Comparison of ENCODE assay signal across 1 cellular context in genomic region chr19:8396563-8397203, GRCh38.
TF ChIP-seq lines count a peak whose summit lies in the region.

No MANE protein-coding gene starts in this region.

TF ChIP-seq in HepG2, 621 proteins besides CTCF, POLR2A, EP300 and RAD21 (continued from another document and continues in another):
- no peak for TF ChIP-seq ZNF83 (CRISPR knock-in tag; IDR thresholded peaks at IDR 0.05; ENCODE audit: borderline replicate concordance)
- peak; percentile 67 for TF ChIP-seq STAG1 (CRISPR knock-in tag; IDR thresholded peaks at IDR 0.05)
- TF ChIP-seq ZBTB37 (CRISPR knock-in tag; IDR thresholded peaks at IDR 0.05): no peak
- no peak for TF ChIP-seq POGZ (CRISPR knock-in tag; IDR thresholded peaks at IDR 0.05)
- no peak for TF ChIP-seq ZNF513 (CRISPR knock-in tag; conservative IDR thresholded peaks at IDR 0.05)
- no peak for TF ChIP-seq ZNF18 (CRISPR knock-in tag; IDR thresholded peaks at IDR 0.05; ENCODE audit: insufficient replicate concordance)
- TF ChIP-seq ZNF276 (CRISPR knock-in tag; IDR thresholded peaks at IDR 0.05; ENCODE audit: low read depth): no peak
- no peak for TF ChIP-seq CEBPG (CRISPR knock-in tag; IDR thresholded peaks at IDR 0.05)
- TF ChIP-seq ZNF644 (CRISPR knock-in tag; IDR thresholded peaks at IDR 0.05; ENCODE audit: low read depth): no peak
- no peak for TF ChIP-seq GLI4 (CRISPR knock-in tag; IDR thresholded peaks at IDR 0.05; ENCODE audit: borderline replicate concordance)
- TF ChIP-seq MAX (IDR thresholded peaks at IDR 0.05): peak; percentile 27; the same call in 1 of the 2 replicates
- TF ChIP-seq PATZ1 (CRISPR knock-in tag; IDR thresholded peaks at IDR 0.05): peak; percentile 87
- TF ChIP-seq PCBP1 (IDR thresholded peaks at IDR 0.05; ENCODE audit: borderline replicate concordance, low read depth, low read length): peak; percentile 83; the same call in 1 of the 2 replicates
- peak; percentile 13 for TF ChIP-seq YY1 (IDR thresholded peaks at IDR 0.05; ENCODE audit: insufficient read depth, insufficient replicate concordance, low read depth, low read length)
- no peak for TF ChIP-seq ZNF256 (CRISPR knock-in tag; conservative IDR thresholded peaks at IDR 0.05)
- no peak for TF ChIP-seq SNRNP70 (IDR thresholded peaks at IDR 0.05; ENCODE audit: low read depth, low read length)
- no peak for TF ChIP-seq NONO (IDR thresholded peaks at IDR 0.05)
- no peak for TF ChIP-seq NONO (CRISPR knock-in tag; conservative IDR thresholded peaks at IDR 0.05)
- TF ChIP-seq ZNF143 (CRISPR knock-in tag; IDR thresholded peaks at IDR 0.05): no peak
- TF ChIP-seq ZNF746 (CRISPR knock-in tag; IDR thresholded peaks at IDR 0.05): no peak
- TF ChIP-seq ZNF121 (CRISPR knock-in tag; IDR thresholded peaks at IDR 0.05): no peak
- TF ChIP-seq ZHX1 (CRISPR knock-in tag; IDR thresholded peaks at IDR 0.05; ENCODE audit: low read depth): no peak
- no peak for TF ChIP-seq HOXD1 (CRISPR knock-in tag; IDR thresholded peaks at IDR 0.05)
- TF ChIP-seq SMC3 (IDR thresholded peaks at IDR 0.05; ENCODE audit: low read length): peak; percentile 34
- no peak for TF ChIP-seq ZNF713 (CRISPR knock-in tag; IDR thresholded peaks at IDR 0.05)
- TF ChIP-seq SALL2 (CRISPR knock-in tag; IDR thresholded peaks at IDR 0.05): 0 out of 2 replicates have a peak, but pooled peaks have one; percentile 51
- no peak for TF ChIP-seq ZNF180 (CRISPR knock-in tag; IDR thresholded peaks at IDR 0.05; ENCODE audit: borderline replicate concordance, low read depth)
- TF ChIP-seq NFIC (IDR thresholded peaks at IDR 0.05; ENCODE audit: low read length): no peak
- no peak for TF ChIP-seq ETV5 (CRISPR knock-in tag; IDR thresholded peaks at IDR 0.05; ENCODE audit: borderline replicate concordance)
- TF ChIP-seq NFE2L2 (IDR thresholded peaks at IDR 0.05; ENCODE audit: low read length): no peak
- no peak for TF ChIP-seq DDIT3 (CRISPR knock-in tag; IDR thresholded peaks at IDR 0.05)
- no peak for TF ChIP-seq ZNF747 (CRISPR knock-in tag; IDR thresholded peaks at IDR 0.05; ENCODE audit: borderline replicate concordance)
- no peak for TF ChIP-seq NCOA5 (CRISPR knock-in tag; IDR thresholded peaks at IDR 0.05)
- no peak for TF ChIP-seq ZNF281 (CRISPR knock-in tag; IDR thresholded peaks at IDR 0.05; ENCODE audit: borderline replicate concordance)
- 0 out of 4 replicates have a peak, but pooled peaks of 1 of the 2 experiments have one; percentile 29 for TF ChIP-seq HMGXB4 (CRISPR knock-in tag; IDR thresholded peaks at IDR 0.05; ENCODE audit: borderline replicate concordance in 1 of 2, low read depth in 1 of 2)
- TF ChIP-seq ZNF687 (CRISPR knock-in tag; IDR thresholded peaks at IDR 0.05): peak; percentile 64
- no peak for TF ChIP-seq DPF2 (CRISPR knock-in tag; IDR thresholded peaks at IDR 0.05; ENCODE audit: borderline replicate concordance, low read depth)
- no peak for TF ChIP-seq KAT7 (CRISPR knock-in tag; IDR thresholded peaks at IDR 0.05; ENCODE audit: borderline replicate concordance)
- no peak for TF ChIP-seq POLR2AphosphoS5 (IDR thresholded peaks at IDR 0.05; ENCODE audit: low read depth, low read length)
